ENCODE assay signal across 35 cellular contexts in genomic region chr14:94863366-94863765, GRCh38.
"Had no signal": no experiment of that assay in that cellular context is flagged by ENCODE, and none has a peak within 500 bp of the region (broad histone marks: within the 10 kb centered on the region; RNA-seq: fewer than 3 reads in every experiment).

No MANE protein-coding gene starts in this region.

- DNase-seq: Karpas-422, Kasumi-1, MG63, MM.1S, MV-4-11, NCI-H1048, NCI-H1092, NCI-H1092 treated with DMSO at 0.1 percent for 48 hours, NCI-H1105, NCI-H1105 treated with DMSO at 0.1 percent for 48 hours, NCI-H1417, NCI-H1417 treated with DMSO at 0.1 percent for 48 hours, NCI-H1436, NCI-H1436 treated with DMSO at 0.1 percent for 48 hours, NCI-H146, NCI-H1694, NCI-H1694 treated with DMSO at 0.1 percent for 48 hours, NCI-H187, NCI-H187 treated with DMSO at 0.1 percent for 48 hours, NCI-H1930, NCI-H2029, NCI-H2029 treated with DMSO at 0.1 percent for 48 hours, NCI-H2081, NCI-H2081 treated with DMSO at 0.1 percent for 48 hours, NCI-H2107, NCI-H2171, NCI-H2171 treated with DMSO at 0.1 percent for 48 hours, NCI-H2227 treated with DMSO at 0.1 percent for 48 hours, NCI-H226, NCI-H345, NCI-H446, NCI-H446 treated with DMSO at 0.1 percent for 48 hours, NCI-H510A, NCI-H510A treated with DMSO at 0.1 percent for 48 hours, NCI-H524 had no signal

- H3K36me3 ChIP-seq: MG63 had no signal

- H3K4me3 ChIP-seq: MG63 had no signal

- H3K9me3 ChIP-seq: MG63 had no signal
